ENCODE assay signal across 7 cellular contexts in genomic region chr17:77400445-77400870, GRCh38.
DNase-seq lines count a peak whose midpoint lies in the region; ATAC-seq, FAIRE-seq and TF ChIP-seq lines count a peak whose summit lies in the region.

No MANE protein-coding gene starts in this region.

- H3K79me2 ChIP-seq in HCT116 (ENCODE audit: insufficient read depth, low read length) (peaks cover 86% of the 10 kb centered on the region), SK-N-SH (ENCODE audit: insufficient read depth) (peaks cover 92% of the 10 kb centered on the region), keratinocyte (ENCODE audit: control insufficient read depth, insufficient read depth, low read length) (peaks cover 92% of the 10 kb centered on the region)

- H3K27ac ChIP-seq in HCT116 (ENCODE audit: low read depth, low read length): no peak overlapping the region
- H3K27ac ChIP-seq in SK-N-SH (ENCODE audit: low read depth in 2 of 2, low read length in 1 of 2): peak overlapping the region in 1 of 2 experiments; percentile 74; a peak in 2 of 4 replicates
- H3K27ac ChIP-seq in keratinocyte (ENCODE audit: control insufficient read depth, insufficient read depth, low read length): no peak overlapping the region

- CTCF ChIA-PET in HCT116 (lab: Charles Lee): interaction anchor here (0.6 to 1.1 kb wide), 3 partner anchors 9 to 69 kb away, joined by 3 read pairs; no protein-coding TSS in a partner anchor
- CTCF ChIA-PET in SK-N-SH (lab: Yijun Ruan, JAX): interaction anchor here (0.6 to 16.7 kb wide), 62 partner anchors 10 to 640 kb away, joined by 3 to 364 read pairs (median 5); no protein-coding TSS in a partner anchor
- CTCF ChIA-PET in activated naive CD4-positive, alpha-beta T cell treated with anti-CD3 and anti-CD28 coated beads, Interleukin-2, amount 10 ng/mL, durations not matched to agents 7 days and 5 days (lab: Charles Lee): interaction anchor here (0.7 to 4.6 kb wide), 30 partner anchors 10 to 366 kb away, joined by 3 to 37 read pairs (median 5); no protein-coding TSS in a partner anchor

- no TSS peak for BruUV-seq in HCT116 (replicated peaks; lab: Mats Ljungman, UMichigan)

- TF ChIP-seq POLR2A in HCT116 (IDR thresholded peaks at IDR 0.05; ENCODE audit: borderline replicate concordance, extremely low read depth, insufficient read depth, insufficient read length): no peak

- no peak for TF ChIP-seq EP300 in SK-N-SH (IDR thresholded peaks at IDR 0.05; ENCODE audit: borderline replicate concordance in 1 of 2, low read depth in 1 of 2, low read length in 1 of 2)

- no peak for DNase-seq in HCT116 (ENCODE audit: low read depth, low spot score)
- peak; percentile 95 for DNase-seq in SK-N-SH
- peak; percentile 84 for DNase-seq in activated naive CD4-positive, alpha-beta T cell treated with anti-CD3 and anti-CD28 coated beads, Interleukin-2, amount 10 ng/mL, durations not matched to agents 7 days and 5 days
- no peak for DNase-seq in keratinocyte (ENCODE audit: low read depth, low spot score)
- DNase-seq in stimulated activated CD8-positive, alpha-beta memory T cell treated with anti-CD3 and anti-CD28 coated beads, Interleukin-12 subunit alpha, Interleukin-12 subunit beta, amount 100 ng/mL, for 4 hours (ENCODE audit: low read depth): peak; percentile 63
- no peak for DNase-seq in cerebellar nuclear complex (lab: John Stamatoyannopoulos, UW)
- DNase-seq in RPMI8226: no peak

- H3K9me2 ChIP-seq in HCT116 (ENCODE audit: insufficient read depth): no peaks in the 10 kb centered on the region
- H3K9me2 ChIP-seq in SK-N-SH: no peaks in the 10 kb centered on the region

- TF ChIP-seq RAD21 in HCT116 (IDR thresholded peaks at IDR 0.05; ENCODE audit: low read depth) (no peak), SK-N-SH (IDR thresholded peaks at IDR 0.05; ENCODE audit: low read length) (peak; percentile 91)

- no peaks in the 10 kb centered on the region for H3F3A ChIP-seq in SK-N-SH (replicated peaks; ENCODE audit: insufficient read depth)

- ATAC-seq in HCT116: peak; percentile 67

- H3K9ac ChIP-seq in HCT116 (ENCODE audit: low read length): no peak overlapping the region
- no peak overlapping the region for H3K9ac ChIP-seq in SK-N-SH
- H3K9ac ChIP-seq in keratinocyte (ENCODE audit: control insufficient read depth, extremely low read depth, insufficient read depth, low read length): no peak overlapping the region

- H3K36me3 ChIP-seq in HCT116 (ENCODE audit: control insufficient read depth in 1 of 2, insufficient read depth in 2 of 2, low read length in 2 of 2) (0 out of 4 replicates have a peak, but pooled peaks cover 0 to 2% of the 10 kb centered on the region in 2 experiments), SK-N-SH (replicated peaks in 1 of 2; ENCODE audit: control insufficient read depth in 1 of 2, insufficient read depth in 2 of 2, low read length in 1 of 2) (peaks cover 0 to 15% of the 10 kb centered on the region in 2 experiments), keratinocyte (ENCODE audit: control insufficient read depth in 2 of 2, extremely low read depth in 1 of 2, insufficient read depth in 2 of 2, low read length in 2 of 2) (peaks cover 26 to 53% of the 10 kb centered on the region in 2 experiments)

- H3K4me3 ChIP-seq in HCT116 (replicated peaks in 1 of 2; ENCODE audit: low read depth in 1 of 2, low read length in 2 of 2) (no peak overlapping the region), SK-N-SH (ENCODE audit: low read depth in 2 of 2, low read length in 1 of 2) (no peak overlapping the region), keratinocyte (ENCODE audit: control insufficient read depth in 2 of 3, extremely low read depth in 1 of 3, insufficient read depth in 2 of 3, low read depth in 1 of 3, low read length in 3 of 3) (no peak overlapping the region)

- H3K4me2 ChIP-seq in HCT116 (ENCODE audit: low read length) (no peak overlapping the region), SK-N-SH (no peak overlapping the region), keratinocyte (ENCODE audit: control insufficient read depth, extremely low read depth, insufficient read depth, low read depth, low read length) (no peak overlapping the region)

- H3K4me1 Mint-ChIP-seq in activated naive CD4-positive, alpha-beta T cell treated with anti-CD3 and anti-CD28 coated beads, Interleukin-2, amount 10 ng/mL, durations not matched to agents 7 days and 5 days: peaks cover 98% of the 10 kb centered on the region

- peak overlapping the region; percentile 96 for H3K27ac Mint-ChIP-seq in activated naive CD4-positive, alpha-beta T cell treated with anti-CD3 and anti-CD28 coated beads, Interleukin-2, amount 10 ng/mL, durations not matched to agents 7 days and 5 days

- H3K9me3 ChIP-seq in HCT116 (ENCODE audit: control insufficient read depth in 1 of 2, insufficient read depth in 1 of 2, low read depth in 1 of 2, low read length in 2 of 2) (no peaks in the 10 kb centered on the region), SK-N-SH (no peaks in the 10 kb centered on the region), keratinocyte (ENCODE audit: control insufficient read depth, low read depth, low read length) (no peaks in the 10 kb centered on the region)

- H2AFZ ChIP-seq in HCT116 (ENCODE audit: low read depth, low read length, poor library complexity, severe bottlenecking): no peak overlapping the region
- no peak overlapping the region for H2AFZ ChIP-seq in SK-N-SH (ENCODE audit: low read depth)
- H2AFZ ChIP-seq in keratinocyte (ENCODE audit: control insufficient read depth, low read length): no peak overlapping the region

- dilution Hi-C loops in keratinocyte (cut with MboI; ENCODE audit: extremely low pct_ligation_motif_present, low sequenced_read_pairs): no loop called here

- no peaks in the 10 kb centered on the region for H3K27me3 Mint-ChIP-seq in activated naive CD4-positive, alpha-beta T cell treated with anti-CD3 and anti-CD28 coated beads, Interleukin-2, amount 10 ng/mL, durations not matched to agents 7 days and 5 days

- peaks cover 9% of the 10 kb centered on the region for H3K9me1 ChIP-seq in keratinocyte (ENCODE audit: control insufficient read depth, extremely low read depth, insufficient read depth, low read length)

- H3K36me3 Mint-ChIP-seq in activated naive CD4-positive, alpha-beta T cell treated with anti-CD3 and anti-CD28 coated beads, Interleukin-2, amount 10 ng/mL, durations not matched to agents 7 days and 5 days: peaks cover 80% of the 10 kb centered on the region

- H4K20me1 ChIP-seq in HCT116 (ENCODE audit: insufficient read depth) (no peaks in the 10 kb centered on the region; the same call in 1 of the 2 replicates), SK-N-SH (ENCODE audit: insufficient read depth) (peaks cover 22% of the 10 kb centered on the region; the same call in 1 of the 2 replicates), keratinocyte (ENCODE audit: control insufficient read depth, extremely low read depth, insufficient read depth, low read length) (peaks cover 65% of the 10 kb centered on the region)

- intact Hi-C loops in HCT116 (cut with micrococcal nuclease): no loop called here

- H3K27me3 ChIP-seq in HCT116 (ENCODE audit: insufficient read depth, low read length) (no peaks in the 10 kb centered on the region), SK-N-SH (ENCODE audit: insufficient read depth) (no peaks in the 10 kb centered on the region), keratinocyte (ENCODE audit: control insufficient read depth, extremely low read depth, insufficient read depth, low read length) (no peaks in the 10 kb centered on the region)

- POLR2A ChIA-PET in HCT116 (lab: Charles Lee) (no interaction called here), SK-N-SH (lab: Yijun Ruan, JAX) (interaction anchor here (0.6 to 2.0 kb wide), 10 partner anchors 8 to 69 kb away, joined by 3 to 9 read pairs (median 4); no protein-coding TSS in a partner anchor)

- no peaks in the 10 kb centered on the region for H3K9me3 Mint-ChIP-seq in activated naive CD4-positive, alpha-beta T cell treated with anti-CD3 and anti-CD28 coated beads, Interleukin-2, amount 10 ng/mL, durations not matched to agents 7 days and 5 days

- RAD21 ChIA-PET in HCT116 (lab: Charles Lee; ENCODE audit: low non-redundant PET in 1 of 2, low total read pairs in 2 of 2, uncharacterized antibody in 2 of 2, unreplicated experiment in 2 of 2): no interaction called here

- peaks cover 0 to 5% of the 10 kb centered on the region in 2 experiments; a peak in 2 of 4 replicates for H3K4me1 ChIP-seq in HCT116 (ENCODE audit: control insufficient read depth in 1 of 2, insufficient read depth in 2 of 2, low read length in 2 of 2)
- peaks cover 26 to 36% of the 10 kb centered on the region in 2 experiments; a peak in 3 of 4 replicates for H3K4me1 ChIP-seq in SK-N-SH (ENCODE audit: control insufficient read depth in 1 of 2, insufficient read depth in 2 of 2, low read depth in 1 of 2, low read length in 1 of 2)
- H3K4me1 ChIP-seq in keratinocyte (ENCODE audit: control insufficient read depth, extremely low read depth, insufficient read depth, low read length): peaks cover 21% of the 10 kb centered on the region

- WGBS in SK-N-SH (ENCODE audit: low lambda C conversion rate): 76% methylated on average over 8 of the region's 8 CpGs

- FAIRE-seq in keratinocyte (lab: Jason Lieb, UNC): no peak

- H3K4me3 Mint-ChIP-seq in activated naive CD4-positive, alpha-beta T cell treated with anti-CD3 and anti-CD28 coated beads, Interleukin-2, amount 10 ng/mL, durations not matched to agents 7 days and 5 days: peak overlapping the region; percentile 74

- peak in 1 of 3 experiments; percentile 35; a peak in 2 of 6 replicates for TF ChIP-seq CTCF in HCT116 (IDR thresholded peaks at IDR 0.05 in 2 of 3, conservative IDR thresholded peaks at IDR 0.05 in 1 of 3; ENCODE audit: borderline replicate concordance in 1 of 3, insufficient read depth in 1 of 3, low read depth in 2 of 3, low read length in 2 of 3)
- peak; percentile 66 for TF ChIP-seq CTCF in SK-N-SH (IDR thresholded peaks at IDR 0.05)
- TF ChIP-seq CTCF in keratinocyte (optimal IDR thresholded peaks at IDR 0.05 in 1 of 3, IDR thresholded peaks at IDR 0.05 in 1 of 3, conservative IDR thresholded peaks at IDR 0.05 in 1 of 3; ENCODE audit: extremely low read depth in 1 of 3, insufficient read depth in 2 of 3, low read length in 3 of 3): peak in 2 of 3 experiments; percentile 32 to 49

TF ChIP-seq in HCT116, 20 proteins besides CTCF, POLR2A, EP300 and RAD21:
- TF ChIP-seq ZNF274 (IDR thresholded peaks at IDR 0.05; ENCODE audit: low read depth, low read length) (no peak), TCF7L2 (IDR thresholded peaks at IDR 0.05; ENCODE audit: borderline replicate concordance, extremely low read depth, insufficient read depth, insufficient read length) (no peak)

TF ChIP-seq in SK-N-SH, 30 proteins besides CTCF, POLR2A, EP300 and RAD21 (continues in another document):
- TF ChIP-seq MXI1 (IDR thresholded peaks at IDR 0.05; ENCODE audit: low read depth, low read length): peak; percentile 83
- TF ChIP-seq RCOR1 (IDR thresholded peaks at IDR 0.05; ENCODE audit: low read length): peak; percentile 52; the same call in 1 of the 2 replicates
- TF ChIP-seq CHD2 (IDR thresholded peaks at IDR 0.05; ENCODE audit: low read length, partially characterized antibody): peak; percentile 71
- TF ChIP-seq SMC3 (IDR thresholded peaks at IDR 0.05; ENCODE audit: low read depth, low read length): peak; percentile 93
- TF ChIP-seq GATA2 (CRISPR knock-in tag; IDR thresholded peaks at IDR 0.05): 0 out of 2 replicates have a peak, but pooled peaks have one; percentile 15

Comparison
In these comparisons a context has a peak if more than half of its experiments do, and no peak if none do; other contexts are left out.
1. DNase-seq: peak in SK-N-SH (single experiment), activated naive CD4-positive, alpha-beta T cell treated with anti-CD3 and anti-CD28 coated beads, Interleukin-2, amount 10 ng/mL, durations not matched to agents 7 days and 5 days (single experiment) and stimulated activated CD8-positive, alpha-beta memory T cell treated with anti-CD3 and anti-CD28 coated beads, Interleukin-12 subunit alpha, Interleukin-12 subunit beta, amount 100 ng/mL, for 4 hours (single experiment); none in HCT116 (single experiment), keratinocyte (single experiment), cerebellar nuclear complex (0 of 2) and RPMI8226 (single experiment).
2. Of the 11 proteins assayed by ChIP-seq in both SK-N-SH and HCT116: peak only in SK-N-SH: RAD21; only in HCT116: none; in both: none; in neither: 9; mixed calls (peak in some experiments, not most) for 1.